Comparison of ENCODE assay signal across 22 cellular contexts in genomic region chr18:28457784-28458183, GRCh38.
DNase-seq lines count a peak whose midpoint lies in the region; ATAC-seq, FAIRE-seq and TF ChIP-seq lines count a peak whose summit lies in the region.
"Had no signal": no experiment of that assay in that cellular context is flagged by ENCODE, and none has a peak within 500 bp of the region (broad histone marks: within the 10 kb centered on the region; RNA-seq: fewer than 3 reads in every experiment).

No MANE protein-coding gene starts in this region.

- H3K4me1 ChIP-seq in HepG2 (ENCODE audit: insufficient read depth, low read length) (peaks cover 6% of the 10 kb centered on the region; the same call in 1 of the 2 replicates), right lobe of liver (no peaks in the 10 kb centered on the region), PC-3 (ENCODE audit: insufficient read depth, low read length) (peaks cover 30% of the 10 kb centered on the region), neural progenitor cell (no peaks in the 10 kb centered on the region)
- no peaks in the 10 kb centered on the region for H3K4me1 ChIP-seq in naive thymus-derived CD4-positive, alpha-beta T cell (ENCODE audit: control insufficient read depth in 2 of 2, insufficient read depth in 2 of 2, low read length in 2 of 2)
- H3K4me1 ChIP-seq: A549; BE2C; BLaER1 treated with 17β-estradiol and CSF1 and Interleukin-3, amounts not matched to agents 10 nM and 100 nM had no signal

- no peaks in the 10 kb centered on the region for H3K27me3 Mint-ChIP-seq in neural progenitor cell (ENCODE audit: insufficient read depth, low read depth)
- H3K27me3 Mint-ChIP-seq in naive thymus-derived CD4-positive, alpha-beta T cell: no peaks in the 10 kb centered on the region
- H3K27me3 Mint-ChIP-seq: CD4-positive, alpha-beta T cell; CD8-positive, alpha-beta memory T cell had no signal

- TF ChIP-seq EP300 in HepG2 (IDR thresholded peaks at IDR 0.05; ENCODE audit: low read depth in 2 of 2, low read length in 2 of 2) (no peak), HepG2 (CRISPR knock-in tag; IDR thresholded peaks at IDR 0.05; ENCODE audit: borderline replicate concordance) (no peak)

- intact Hi-C loops in HepG2 (cut with micrococcal nuclease; ENCODE audit: unreplicated experiment) (no loop called here), right lobe of liver (cut with DNase I) (no loop called here), PC-3 (cut with micrococcal nuclease) (no loop called here)
- intact Hi-C loops in naive thymus-derived CD4-positive, alpha-beta T cell (cut with micrococcal nuclease): no loop called here

- H3K79me2 ChIP-seq in HepG2 (ENCODE audit: insufficient read depth, low read length) (no peaks in the 10 kb centered on the region), PC-3 (ENCODE audit: low read length) (no peaks in the 10 kb centered on the region), neural progenitor cell (ENCODE audit: low read depth) (no peaks in the 10 kb centered on the region)

- no peaks in the 10 kb centered on the region for H3K4me1 Mint-ChIP-seq in neural progenitor cell
- no peaks in the 10 kb centered on the region for H3K4me1 Mint-ChIP-seq in naive thymus-derived CD4-positive, alpha-beta T cell
- H3K4me1 Mint-ChIP-seq: CD14-positive monocyte; CD8-positive, alpha-beta memory T cell had no signal

- DNase-seq in HepG2 (ENCODE audit: low spot score) (no peak), right lobe of liver (no peak), PC-3 (peak; percentile 41), neural progenitor cell (ENCODE audit: low spot score) (no peak), NCI-H2029 treated with DMSO at 0.1 percent for 48 hours (lab: John Stamatoyannopoulos, UW) (no peak)
- DNase-seq in naive thymus-derived CD4-positive, alpha-beta T cell: no peak
- DNase-seq: 8988T; ACHN; AML-193; BE2C; CD4-positive, alpha-beta T cell; CD8-positive, alpha-beta memory T cell; DMS153; DMS79 treated with DMSO at 0.1 percent for 48 hours; GOT3; H7; HCEC 1CT had no signal

- POLR2A ChIA-PET in HepG2 (lab: Yijun Ruan, JAX): no interaction called here
- POLR2A ChIA-PET in PC-3 (lab: Charles Lee; ENCODE audit: unreplicated experiment): interaction anchor here (0.6 kb wide), 1 partner anchor 694 kb away, joined by 3 read pairs; no protein-coding TSS in a partner anchor
- POLR2A ChIA-PET in naive thymus-derived CD4-positive, alpha-beta T cell (lab: Charles Lee): no interaction called here

- FAIRE-seq in HepG2 (lab: Jason Lieb, UNC): no peak
- FAIRE-seq: A549, G401.6, GM12892 had no signal

- in situ Hi-C loops in HepG2 (cut with HindIII; ENCODE audit: extremely low pct_ligation_motif_present, low pct_unique_long_range_greater_than_20kb): no loop called here

- H3K9me3 ChIP-seq in HepG2 (ENCODE audit: low read length) (no peaks in the 10 kb centered on the region), right lobe of liver (no peaks in the 10 kb centered on the region), PC-3 (ENCODE audit: low read length) (no peaks in the 10 kb centered on the region), neural progenitor cell (ENCODE audit: low read depth) (no peaks in the 10 kb centered on the region)
- no peaks in the 10 kb centered on the region for H3K9me3 ChIP-seq in naive thymus-derived CD4-positive, alpha-beta T cell (ENCODE audit: control insufficient read depth in 2 of 3, low read length in 3 of 3)
- H3K9me3 ChIP-seq: A549; BE2C; BLaER1 treated with 17β-estradiol and CSF1 and Interleukin-3, amounts not matched to agents 10 nM and 100 nM had no signal

- H3K9ac ChIP-seq in HepG2 (ENCODE audit: insufficient read depth, low read depth, low read length) (no peak overlapping the region), PC-3 (ENCODE audit: low read length) (no peak overlapping the region), neural progenitor cell (no peak overlapping the region)
- H3K9ac ChIP-seq: BLaER1 treated with 17β-estradiol and CSF1 and Interleukin-3, amounts not matched to agents 10 nM and 100 nM had no signal

- WGBS in HepG2 (ENCODE audit: low lambda C conversion rate): 5% methylated on average over 2 of the region's 2 CpGs
- 13% methylated on average over 2 of the region's 2 CpGs for WGBS in right lobe of liver (ENCODE audit: insufficient coverage, low coverage, low lambda C conversion rate, missing lambda C conversion rate)

- TF ChIP-seq RAD21 in HepG2 (CRISPR knock-in tag; IDR thresholded peaks at IDR 0.05): no peak

- H3K27ac ChIP-seq in HepG2 (ENCODE audit: extremely low read length, insufficient read depth, low read length) (no peak overlapping the region), right lobe of liver (no peak overlapping the region), PC-3 (ENCODE audit: low read length) (no peak overlapping the region), neural progenitor cell (no peak overlapping the region)
- no peak overlapping the region for H3K27ac ChIP-seq in naive thymus-derived CD4-positive, alpha-beta T cell (ENCODE audit: low read depth, low read length)
- H3K27ac ChIP-seq: A549; BLaER1 treated with 17β-estradiol and CSF1 and Interleukin-3, amounts not matched to agents 10 nM and 100 nM had no signal

- no peaks in the 10 kb centered on the region for H3K9me3 Mint-ChIP-seq in neural progenitor cell
- H3K9me3 Mint-ChIP-seq in naive thymus-derived CD4-positive, alpha-beta T cell: peaks cover 0 to 14% (median 7%) of the 10 kb centered on the region in 11 donors

- H3K27ac Mint-ChIP-seq in neural progenitor cell: no peak overlapping the region
- no peak overlapping the region for H3K27ac Mint-ChIP-seq in naive thymus-derived CD4-positive, alpha-beta T cell
- H3K27ac Mint-ChIP-seq: CD14-positive monocyte; CD4-positive, alpha-beta T cell; CD8-positive, alpha-beta memory T cell had no signal

- H3K4me3 ChIP-seq in HepG2 (replicated peaks in 1 of 3; ENCODE audit: insufficient read depth in 1 of 3, low read depth in 2 of 3, low read length in 3 of 3): no peak overlapping the region
- H3K4me3 ChIP-seq in right lobe of liver: no peak overlapping the region
- H3K4me3 ChIP-seq in PC-3 (ENCODE audit: low read length): no peak overlapping the region
- no peak overlapping the region for H3K4me3 ChIP-seq in neural progenitor cell
- H3K4me3 ChIP-seq in naive thymus-derived CD4-positive, alpha-beta T cell (ENCODE audit: low read length): no peak overlapping the region
- H3K4me3 ChIP-seq: A549; BLaER1 treated with 17β-estradiol and CSF1 and Interleukin-3, amounts not matched to agents 10 nM and 100 nM had no signal

- TF ChIP-seq CTCF in HepG2 (CRISPR knock-in tag; IDR thresholded peaks at IDR 0.05) (no peak), right lobe of liver (IDR thresholded peaks at IDR 0.05) (no peak), PC-3 (conservative IDR thresholded peaks at IDR 0.05; ENCODE audit: low read depth, low read length) (no peak), neural progenitor cell (IDR thresholded peaks at IDR 0.05) (no peak)

- H3K36me3 ChIP-seq in HepG2 (replicated peaks in 1 of 2; ENCODE audit: control insufficient read depth in 1 of 2, insufficient read depth in 2 of 2, low read length in 2 of 2) (no peaks in the 10 kb centered on the region), right lobe of liver (no peaks in the 10 kb centered on the region), PC-3 (ENCODE audit: low read depth, low read length) (no peaks in the 10 kb centered on the region), neural progenitor cell (no peaks in the 10 kb centered on the region)
- H3K36me3 ChIP-seq in naive thymus-derived CD4-positive, alpha-beta T cell (ENCODE audit: control insufficient read depth in 2 of 3, insufficient read depth in 3 of 3, low read length in 3 of 3): no peaks in the 10 kb centered on the region
- H3K36me3 ChIP-seq: BE2C; BLaER1 treated with 17β-estradiol and CSF1 and Interleukin-3, amounts not matched to agents 10 nM and 100 nM had no signal

- H2AFZ ChIP-seq in HepG2 (ENCODE audit: low read length) (no peak overlapping the region), PC-3 (ENCODE audit: low read length) (no peak overlapping the region), neural progenitor cell (replicated peaks) (peak overlapping the region; percentile 71)

- H3K27me3 ChIP-seq in HepG2 (ENCODE audit: control insufficient read depth in 1 of 2, insufficient read depth in 2 of 2, low read length in 2 of 2): no peaks in the 10 kb centered on the region
- no peaks in the 10 kb centered on the region for H3K27me3 ChIP-seq in right lobe of liver
- H3K27me3 ChIP-seq in PC-3 (ENCODE audit: low read length): no peaks in the 10 kb centered on the region
- H3K27me3 ChIP-seq in neural progenitor cell: no peaks in the 10 kb centered on the region
- no peaks in the 10 kb centered on the region for H3K27me3 ChIP-seq in naive thymus-derived CD4-positive, alpha-beta T cell (ENCODE audit: control insufficient read depth in 2 of 2, insufficient read depth in 2 of 2, low read length in 2 of 2)
- H3K27me3 ChIP-seq: BE2C; BLaER1 treated with 17β-estradiol and CSF1 and Interleukin-3, amounts not matched to agents 10 nM and 100 nM had no signal

- ATAC-seq in HepG2 (peak; percentile 51; the same call in 2 of the 3 replicates), right lobe of liver (no peak), PC-3 (no peak; the same call in 1 of the 2 replicates)
- no peak for ATAC-seq in naive thymus-derived CD4-positive, alpha-beta T cell
- ATAC-seq: A549 had no signal

- no peak overlapping the region for H3K4me2 ChIP-seq in HepG2 (ENCODE audit: low read depth, low read length)
- H3K4me2 ChIP-seq in PC-3 (ENCODE audit: low read length): 0 out of 2 replicates have a peak overlapping the region, but pooled peaks have one; percentile 14
- no peak overlapping the region for H3K4me2 ChIP-seq in neural progenitor cell
- H3K4me2 ChIP-seq: A549; BLaER1 treated with 17β-estradiol and CSF1 and Interleukin-3, amounts not matched to agents 10 nM and 100 nM had no signal

- H3K36me3 Mint-ChIP-seq in neural progenitor cell: no peaks in the 10 kb centered on the region
- no peaks in the 10 kb centered on the region for H3K36me3 Mint-ChIP-seq in naive thymus-derived CD4-positive, alpha-beta T cell
- H3K36me3 Mint-ChIP-seq: CD14-positive monocyte; CD8-positive, alpha-beta memory T cell had no signal

- BruUV-seq in HepG2 (replicated peaks; lab: Mats Ljungman, UMichigan): no TSS peak
- BruUV-seq in PC-3 (replicated peaks; lab: Mats Ljungman, UMichigan): no TSS peak

- H4K20me1 ChIP-seq in HepG2 (ENCODE audit: insufficient read depth, low read length) (no peaks in the 10 kb centered on the region), PC-3 (ENCODE audit: low read length) (no peaks in the 10 kb centered on the region), neural progenitor cell (ENCODE audit: low read depth) (no peaks in the 10 kb centered on the region)
- H4K20me1 ChIP-seq: BLaER1 treated with 17β-estradiol and CSF1 and Interleukin-3, amounts not matched to agents 10 nM and 100 nM had no signal

- H3K4me3 Mint-ChIP-seq in neural progenitor cell: no peak overlapping the region
- H3K4me3 Mint-ChIP-seq in naive thymus-derived CD4-positive, alpha-beta T cell: no peak overlapping the region
- H3K4me3 Mint-ChIP-seq: CD14-positive monocyte; CD4-positive, alpha-beta T cell; CD8-positive, alpha-beta memory T cell had no signal

- H3F3A ChIP-seq in PC-3 (ENCODE audit: low read length, unreplicated experiment) (no peaks in the 10 kb centered on the region), neural progenitor cell (ENCODE audit: low read depth) (no peaks in the 10 kb centered on the region)

- H3K9me2 ChIP-seq in PC-3 (replicated peaks; ENCODE audit: low read length): no peaks in the 10 kb centered on the region

- CTCF ChIA-PET in HepG2 (lab: Yijun Ruan, JAX; ENCODE audit: low intra/inter-chr PET ratio, low total read pairs) (no interaction called here), PC-3 (lab: Charles Lee) (no interaction called here)
- CTCF ChIA-PET in naive thymus-derived CD4-positive, alpha-beta T cell (lab: Charles Lee): no interaction called here

- no peak for TF ChIP-seq POLR2A in HepG2 (IDR thresholded peaks at IDR 0.05; ENCODE audit: insufficient read depth in 1 of 2, low read depth in 2 of 2, low read length in 2 of 2)
- no peak for TF ChIP-seq POLR2A in right lobe of liver (IDR thresholded peaks at IDR 0.05)
